8 cellular contexts compared by ENCODE assay signal in the genomic region with DNA sequence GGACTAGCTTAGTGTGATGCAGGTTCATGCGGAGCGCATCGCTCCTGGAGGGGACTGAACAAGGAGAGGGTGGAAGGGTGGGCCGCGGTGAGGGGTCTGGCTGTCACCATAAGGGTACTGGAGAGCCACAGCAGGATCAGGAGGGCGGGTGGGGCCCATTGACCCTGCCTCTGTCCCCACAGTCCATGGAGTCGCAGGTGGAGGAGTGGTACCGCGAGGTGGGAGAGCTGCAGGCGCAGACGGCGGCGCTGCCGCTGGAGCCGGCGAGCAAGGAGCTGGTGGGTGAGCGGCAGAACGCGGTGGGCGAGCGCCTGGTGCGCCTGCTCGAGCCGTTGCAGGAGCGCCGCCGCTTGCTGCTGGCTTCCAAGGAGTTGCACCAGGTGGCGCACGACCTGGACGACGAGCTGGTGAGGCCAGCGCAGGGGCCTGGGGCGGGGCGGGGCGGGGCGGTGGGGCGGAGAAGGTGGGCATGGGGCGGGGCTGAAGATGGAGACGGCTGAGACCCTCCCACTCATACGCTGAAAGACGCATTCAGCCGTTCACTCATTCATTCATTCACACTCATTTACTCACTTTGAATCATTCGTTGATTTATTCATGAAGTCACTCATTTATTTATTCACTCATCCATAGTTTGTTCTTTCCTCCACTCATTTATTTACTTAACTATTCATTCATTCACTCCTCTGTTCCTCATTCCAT. TPM values are rescaled to one million over a fixed set of nuclear protein-coding genes. Genes with fewer than 3 reads are reported as not detected.
A peak's percentile ranks its signal among the peaks of the same experiment; 100 is the strongest.
DNase-seq lines count a peak whose midpoint lies in the region; ATAC-seq and TF ChIP-seq lines count a peak whose summit lies in the region.

No MANE protein-coding gene starts in this region.

- H3K9me3 Mint-ChIP-seq in activated naive CD4-positive, alpha-beta T cell treated with anti-CD3 and anti-CD28 coated beads, Interleukin-2, amount 50 U/mL, for 72 hours = peaks cover 0 to 3% of the 10 kb centered on the region in 2 donors

- POLR2A ChIA-PET in BJ (lab: Charles Lee) = no interaction called here
- POLR2A ChIA-PET in SK-N-SH (lab: Yijun Ruan, JAX) = no interaction called here

- H3K27me3 ChIP-seq in BJ (ENCODE audit: control insufficient read depth, insufficient read depth, low read length) = peaks cover 9% of the 10 kb centered on the region
- H3K27me3 ChIP-seq in SK-N-SH (ENCODE audit: insufficient read depth) = no peaks in the 10 kb centered on the region

- no peaks in the 10 kb centered on the region for H3K79me2 ChIP-seq in SK-N-SH (ENCODE audit: insufficient read depth)

- peak overlapping the region; percentile 54; the same call in 1 of the 2 replicates for H3K4me2 ChIP-seq in SK-N-SH

- ATAC-seq in activated naive CD4-positive, alpha-beta T cell treated with anti-CD3 and anti-CD28 coated beads, Interleukin-2, amount 50 U/mL, for 72 hours = peak; percentile 74 to 98
- no peak for ATAC-seq in GM21360 (IDR thresholded peaks at IDR 0.05; ENCODE audit: unreplicated experiment)

- H3K36me3 Mint-ChIP-seq in activated naive CD4-positive, alpha-beta T cell treated with anti-CD3 and anti-CD28 coated beads, Interleukin-2, amount 50 U/mL, for 72 hours = peaks cover 0 to 4% of the 10 kb centered on the region in 2 donors

- no peaks in the 10 kb centered on the region for H3K9me3 ChIP-seq in SK-N-SH

- no peaks in the 10 kb centered on the region for H4K20me1 ChIP-seq in SK-N-SH (ENCODE audit: insufficient read depth)

- CTCF ChIA-PET in BJ (lab: Yijun Ruan, JAX) (interaction anchor here (0.6 to 2.4 kb wide), 11 partner anchors 8 to 86 kb away, joined by 3 to 17 read pairs (median 6); no protein-coding TSS in a partner anchor), SK-N-SH (lab: Yijun Ruan, JAX) (interaction anchor here (0.7 to 3.0 kb wide), 21 partner anchors 8 to 244 kb away, joined by 3 to 28 read pairs (median 4); a partner anchor contains a TSS)

- H3K36me3 ChIP-seq in BJ (ENCODE audit: control insufficient read depth, insufficient read depth, low read length) (no peaks in the 10 kb centered on the region), SK-N-SH (replicated peaks in 1 of 2; ENCODE audit: control insufficient read depth in 1 of 2, insufficient read depth in 2 of 2, low read length in 1 of 2) (no peaks in the 10 kb centered on the region)

- peaks cover 5% of the 10 kb centered on the region for H3F3A ChIP-seq in SK-N-SH (replicated peaks; ENCODE audit: insufficient read depth)

- H3K4me3 ChIP-seq in BJ (ENCODE audit: low read depth, low read length) (no peak overlapping the region), SK-N-SH (ENCODE audit: low read depth in 2 of 2, low read length in 1 of 2) (peak overlapping the region in 1 of 2 experiments; percentile 10; a peak in 2 of 4 replicates)

- H3K4me1 ChIP-seq in SK-N-SH (ENCODE audit: control insufficient read depth in 1 of 2, insufficient read depth in 2 of 2, low read depth in 1 of 2, low read length in 1 of 2) = peaks cover 3 to 4% of the 10 kb centered on the region in 2 experiments; a peak in 1 of 4 replicates

- TF ChIP-seq EP300 in SK-N-SH (IDR thresholded peaks at IDR 0.05; ENCODE audit: borderline replicate concordance in 1 of 2, low read depth in 1 of 2, low read length in 1 of 2) = no peak

- H3K27ac ChIP-seq in SK-N-SH (ENCODE audit: low read depth in 2 of 2, low read length in 1 of 2) = no peak overlapping the region

- peak; percentile 50 for TF ChIP-seq RAD21 in SK-N-SH (IDR thresholded peaks at IDR 0.05; ENCODE audit: low read length)

- peak; percentile 50; the same call in 1 of the 2 replicates for TF ChIP-seq CTCF in BJ (IDR thresholded peaks at IDR 0.05; ENCODE audit: insufficient read depth, low read depth, low read length)
- TF ChIP-seq CTCF in SK-N-SH (IDR thresholded peaks at IDR 0.05) = peak; percentile 40

- 0 out of 2 replicates have a peak overlapping the region, but pooled peaks have one; percentile 32 for H2AFZ ChIP-seq in SK-N-SH (ENCODE audit: low read depth)

- H3K9ac ChIP-seq in SK-N-SH = no peak overlapping the region

- H3K9me2 ChIP-seq in SK-N-SH = no peaks in the 10 kb centered on the region

- no peak for DNase-seq in BJ (ENCODE audit: low read depth)
- DNase-seq in HPDE6-E6E7 (ENCODE audit: extremely low spot score) = peak; percentile 49
- peak; percentile 95 for DNase-seq in SK-N-SH
- peak in 1 of 2 donors; percentile 80 for DNase-seq in activated naive CD4-positive, alpha-beta T cell treated with anti-CD3 and anti-CD28 coated beads, Interleukin-2, amount 50 U/mL, for 72 hours (ENCODE audit: low spot score in 2 of 2)
- DNase-seq in iPS DF 19.7 (ENCODE audit: low read depth, low spot score) = peak; percentile 75
- DNase-seq in stimulated activated CD4-positive, alpha-beta T cell treated with anti-CD3 and anti-CD28 coated beads, Interleukin-1b, Interleukin-23, amount 100 ng/mL, for 24 hours (ENCODE audit: low read depth in 4 of 4, low spot score in 1 of 4) = peak; percentile 42 to 67 (median 57)
- no peak for DNase-seq in NK-92 treated with Interleukin-12 subunit alpha and Interleukin-12 subunit beta, amount 100 ng/mL, for 24 hours (lab: John Stamatoyannopoulos, UW)

- WGBS in SK-N-SH (ENCODE audit: low lambda C conversion rate) = 18% methylated on average over 22 of the region's 43 CpGs

- no peak overlapping the region for H3K27ac Mint-ChIP-seq in activated naive CD4-positive, alpha-beta T cell treated with anti-CD3 and anti-CD28 coated beads, Interleukin-2, amount 50 U/mL, for 72 hours

TF ChIP-seq in SK-N-SH, 30 proteins besides CTCF, POLR2A, EP300 and RAD21:
- no peak for TF ChIP-seq FOSL2 (IDR thresholded peaks at IDR 0.05; ENCODE audit: borderline replicate concordance, low read depth)
- TF ChIP-seq GATA2 (CRISPR knock-in tag; IDR thresholded peaks at IDR 0.05) = no peak
- TF ChIP-seq SMC3 (IDR thresholded peaks at IDR 0.05; ENCODE audit: low read depth, low read length) = peak; percentile 57
- TF ChIP-seq MEF2A (IDR thresholded peaks at IDR 0.05; ENCODE audit: borderline replicate concordance, low read depth) = no peak
- TF ChIP-seq FOXJ3 (CRISPR knock-in tag; IDR thresholded peaks at IDR 0.05) = no peak
- TF ChIP-seq, protein P1, sequence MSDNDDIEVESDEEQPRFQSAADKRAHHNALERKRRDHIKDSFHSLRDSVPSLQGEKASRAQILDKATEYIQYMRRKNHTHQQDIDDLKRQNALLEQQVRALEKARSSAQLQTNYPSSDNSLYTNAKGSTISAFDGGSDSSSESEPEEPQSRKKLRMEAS (IDR thresholded peaks at IDR 0.05; ENCODE audit: low read depth) = no peak
- TF ChIP-seq NRF1 (IDR thresholded peaks at IDR 0.05; ENCODE audit: low read depth, low read length) = peak; percentile 61

RNA-seq across cellular contexts. Expression of a gene that starts 27.5 kb away (rescaled TPM):
- polyA plus RNA-seq in BJ (2011; rRNA removed) (35.5 and 59.0 TPM in 2 replicates), SK-N-SH (2012; rRNA removed) (49.1 and 62.7 TPM in 2 replicates)
- 46.6 and 74.8 TPM in 2 replicates for polyA minus RNA-seq in BJ (2011; rRNA and poly(A)+ RNA removed)
- 18.1 and 37.6 TPM in 2 replicates for polyA plus RNA-seq in SK-N-SH (2012; cell fraction: cytosol; rRNA removed)
- polyA plus RNA-seq in SK-N-SH (2012; cell fraction: nucleus; rRNA removed) = 93.4 and 94.6 TPM in 2 replicates
- total RNA-seq in activated naive CD4-positive, alpha-beta T cell treated with anti-CD3 and anti-CD28 coated beads, Interleukin-2, amount 50 U/mL, for 72 hours = 100 to 1,000 TPM; 108 to 173 TPM

RNA-seq across cellular contexts. Expression of a gene that starts 52.0 kb away (rescaled TPM):
- 8.9 and 14.5 TPM in 2 replicates for polyA plus RNA-seq in BJ (2011; rRNA removed)
- 10.4 and 20.3 TPM in 2 replicates for polyA minus RNA-seq in BJ (2011; rRNA and poly(A)+ RNA removed)
- 15.9 and 24.8 TPM in 2 replicates for polyA plus RNA-seq in SK-N-SH (2012; rRNA removed)
- 6.8 and 12.4 TPM in 2 replicates for polyA plus RNA-seq in SK-N-SH (2012; cell fraction: cytosol; rRNA removed)
- polyA plus RNA-seq in SK-N-SH (2012; cell fraction: nucleus; rRNA removed) = 185 and 324 TPM in 2 replicates
- 100 to 1,000 TPM; 178 to 245 TPM for total RNA-seq in activated naive CD4-positive, alpha-beta T cell treated with anti-CD3 and anti-CD28 coated beads, Interleukin-2, amount 50 U/mL, for 72 hours

Comparison
In these comparisons a context has a peak if more than half of its experiments do, and no peak if none do; other contexts are left out.
1. DNase-seq: peak in HPDE6-E6E7 (single experiment), SK-N-SH (single experiment), iPS DF 19.7 (single experiment) and stimulated activated CD4-positive, alpha-beta T cell treated with anti-CD3 and anti-CD28 coated beads, Interleukin-1b, Interleukin-23, amount 100 ng/mL, for 24 hours (4 of 4); none in BJ (single experiment) and NK-92 treated with Interleukin-12 subunit alpha and Interleukin-12 subunit beta, amount 100 ng/mL, for 24 hours (single experiment).